25 cellular contexts compared by ENCODE assay signal in the genomic region with DNA sequence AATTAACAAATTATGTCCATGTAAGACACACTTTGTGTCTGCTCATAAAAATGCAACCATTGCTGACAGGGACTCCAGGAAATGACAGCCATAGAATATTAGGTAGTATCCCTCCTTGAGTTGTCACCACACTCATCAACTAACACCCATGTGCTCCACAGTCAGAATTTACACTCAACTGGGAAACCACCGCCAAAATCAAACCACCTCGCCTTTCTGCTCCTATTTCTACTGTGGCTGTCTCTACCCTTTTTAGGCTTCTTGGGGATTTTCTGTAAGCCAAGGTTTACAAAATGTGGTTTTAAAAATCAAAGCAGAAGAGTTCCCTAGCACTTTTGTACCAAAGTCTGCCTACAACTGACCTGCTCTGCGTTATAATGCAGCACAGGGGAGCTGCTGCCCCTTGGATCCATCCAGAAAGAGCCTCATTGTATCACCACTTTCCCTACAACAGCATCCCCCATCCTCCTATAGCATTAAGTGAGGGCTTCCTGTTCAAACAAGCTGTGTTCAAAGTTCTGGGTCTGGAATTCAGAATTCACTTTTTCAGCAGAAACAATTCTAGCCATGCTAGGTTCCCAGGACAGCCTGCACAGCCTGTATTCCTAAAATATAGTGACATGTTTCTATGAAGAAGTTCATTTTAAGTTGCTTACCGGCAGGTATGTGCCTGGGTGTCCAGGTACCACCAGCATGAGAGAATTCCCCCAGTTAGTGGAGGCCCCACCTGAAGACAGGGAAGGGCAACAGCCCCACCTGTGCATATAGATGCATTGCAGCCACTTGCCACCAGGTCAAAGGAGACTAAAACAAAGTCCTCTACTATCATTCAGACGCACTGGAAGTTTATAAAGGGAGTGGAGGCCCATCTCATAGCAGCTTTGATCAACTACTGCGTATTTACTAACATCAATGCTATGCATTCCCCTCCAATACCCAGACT.
"Had no signal": no experiment of that assay in that cellular context is flagged by ENCODE, and none has a peak within 500 bp of the region (broad histone marks: within the 10 kb centered on the region; RNA-seq: fewer than 3 reads in every experiment).

No MANE protein-coding gene starts in this region.

- ATAC-seq: activated T-helper 17 cell treated with anti-CD3 and anti-CD28 coated beads, Interleukin-2, amount 50 U/mL, for 72 hours; effector memory CD8-positive, alpha-beta T cell; naive thymus-derived CD4-positive, alpha-beta T cell; psoas muscle had no signal

- DNase-seq: activated CD4-positive, alpha-beta T cell treated with anti-CD3 and anti-CD28 coated beads, Interleukin-2, amount 50 U/mL, for 4 hours; activated CD8-positive, alpha-beta memory T cell treated with anti-CD3 and anti-CD28 coated beads for 24 hours; activated CD8-positive, alpha-beta memory T cell treated with anti-CD3 and anti-CD28 coated beads, Interleukin-2, amount 50 U/mL, for 4 hours; activated T-cell treated with anti-CD3 and anti-CD28 coated beads, Interleukin-2, amount 50 U/mL, for 24 hours; adrenal gland; dorsolateral prefrontal cortex; effector memory CD8-positive, alpha-beta T cell; esophagus squamous epithelium; gastrocnemius medialis; hippocampal formation; kidney glomerular epithelial cell; naive thymus-derived CD4-positive, alpha-beta T cell; ovary; psoas muscle; stimulated activated CD4-positive, alpha-beta T cell treated with anti-CD3 and anti-CD28 coated beads, Interleukin-4, amount 100 ng/mL, for 24 hours; stimulated activated naive CD4-positive, alpha-beta T cell treated with Interleukin-2 at 50 U/mL for 16 hours; T-helper 1 cell; thyroid gland had no signal

- H3K4me3 Mint-ChIP-seq: activated naive CD8-positive, alpha-beta T cell; activated T-cell treated with anti-CD3 and anti-CD28 coated beads, Interleukin-2, amount 50 U/mL, for 24 hours; activated T-helper 17 cell treated with anti-CD3 and anti-CD28 coated beads, Interleukin-2, amount 50 U/mL, for 72 hours; central memory CD8-positive, alpha-beta T cell; effector memory CD8-positive, alpha-beta T cell; memory B cell; naive thymus-derived CD4-positive, alpha-beta T cell had no signal

- H3K4me1 ChIP-seq: adrenal gland, breast epithelium had no signal

- H3K4me1 Mint-ChIP-seq: activated T-helper 17 cell treated with anti-CD3 and anti-CD28 coated beads, Interleukin-2, amount 50 U/mL, for 72 hours; central memory CD8-positive, alpha-beta T cell; memory B cell had no signal

- H3K9me3 ChIP-seq: adrenal gland, breast epithelium, esophagus squamous epithelium, gastrocnemius medialis, neutrophil, ovary, psoas muscle, right atrium auricular region, thyroid gland had no signal

- H3K36me3 ChIP-seq: adrenal gland, breast epithelium, esophagus squamous epithelium, gastrocnemius medialis, neutrophil, ovary, right atrium auricular region, thyroid gland had no signal

- H3K27ac Mint-ChIP-seq: activated naive CD8-positive, alpha-beta T cell; activated T-cell treated with anti-CD3 and anti-CD28 coated beads, Interleukin-2, amount 50 U/mL, for 24 hours; activated T-helper 17 cell treated with anti-CD3 and anti-CD28 coated beads, Interleukin-2, amount 50 U/mL, for 72 hours; effector memory CD8-positive, alpha-beta T cell; memory B cell; naive thymus-derived CD4-positive, alpha-beta T cell had no signal

- H3K27me3 ChIP-seq: adrenal gland, breast epithelium, esophagus squamous epithelium, gastrocnemius medialis, neutrophil, ovary, right atrium auricular region, thyroid gland had no signal

- H3K36me3 Mint-ChIP-seq: activated naive CD8-positive, alpha-beta T cell; memory B cell; naive thymus-derived CD4-positive, alpha-beta T cell had no signal

- H3K4me3 ChIP-seq: adrenal gland, breast epithelium, dorsolateral prefrontal cortex, esophagus squamous epithelium, gastrocnemius medialis, ovary, psoas muscle, right atrium auricular region, thyroid gland had no signal

- H3K9me3 Mint-ChIP-seq: activated T-cell treated with anti-CD3 and anti-CD28 coated beads, Interleukin-2, amount 50 U/mL, for 24 hours; central memory CD8-positive, alpha-beta T cell; effector memory CD8-positive, alpha-beta T cell; memory B cell had no signal

- H3K27ac ChIP-seq: adrenal gland, breast epithelium, dorsolateral prefrontal cortex, esophagus squamous epithelium, gastrocnemius medialis, neutrophil, ovary, right atrium auricular region, thyroid gland had no signal
